In the genomic region with DNA sequence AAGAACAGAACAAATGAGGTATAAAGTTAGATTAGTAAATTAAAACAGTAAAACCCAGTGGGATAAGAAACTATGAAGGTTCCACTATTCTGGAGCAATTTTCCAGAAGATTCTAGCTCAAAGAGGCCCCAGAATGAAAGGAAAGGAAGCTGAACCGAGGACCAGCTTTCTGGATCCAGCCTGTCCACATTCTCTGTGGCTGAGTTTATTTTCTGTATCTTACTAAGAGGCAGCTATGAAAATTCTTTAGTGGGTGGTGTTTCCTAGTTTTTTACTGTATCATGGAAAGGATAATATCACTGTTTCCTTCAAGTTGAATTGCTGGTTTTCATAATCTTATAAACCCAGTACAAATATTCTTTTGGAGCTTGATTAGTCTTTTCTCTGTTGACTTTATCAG, we compare ENCODE assay signal across 20 cellular contexts. TPM values are rescaled to one million over a fixed set of nuclear protein-coding genes. Genes with fewer than 3 reads are reported as not detected.
DNase-seq lines count a peak whose midpoint lies in the region; ATAC-seq, FAIRE-seq and TF ChIP-seq lines count a peak whose summit lies in the region.
"Had no signal": no experiment of that assay in that cellular context is flagged by ENCODE, and none has a peak within 500 bp of the region (broad histone marks: within the 10 kb centered on the region; RNA-seq: fewer than 3 reads in every experiment).

No MANE protein-coding gene starts in this region.

- FAIRE-seq in bronchial epithelial cell (lab: Jason Lieb, UNC): no peak
- FAIRE-seq: A549, GM12891 had no signal

- no peaks in the 10 kb centered on the region for H3K36me3 ChIP-seq in bronchial epithelial cell (ENCODE audit: control insufficient read depth, insufficient read depth, low read length)
- H3K36me3 ChIP-seq in adrenal gland (replicated peaks in 1 of 2): no peaks in the 10 kb centered on the region

- H3K9me3 ChIP-seq in adrenal gland (replicated peaks in 1 of 3): no peaks in the 10 kb centered on the region
- H3K9me3 ChIP-seq: A549 had no signal

- peaks cover 16% of the 10 kb centered on the region for H3K36me3 Mint-ChIP-seq in stimulated activated naive CD8-positive, alpha-beta T cell treated with anti-CD3 and anti-CD28 coated beads, Interleukin-15, Interleukin-2, amounts not matched to agents 100 ng/mL and 50 ng/mL, for 24 hours (ENCODE audit: low read depth)
- no peaks in the 10 kb centered on the region for H3K36me3 Mint-ChIP-seq in mesothelial cell of epicardium

- no peak for DNase-seq in stimulated activated naive CD8-positive, alpha-beta T cell treated with anti-CD3 and anti-CD28 coated beads, Interleukin-15, amount 100 ng/mL, for 72 hours
- DNase-seq in bronchial epithelial cell (ENCODE audit: low read depth) (peak; percentile 39), mesothelial cell of epicardium (ENCODE audit: low spot score in 2 of 2, unreplicated experiment in 2 of 2) (no peak), NCI-H187 treated with DMSO at 0.1 percent for 48 hours (lab: John Stamatoyannopoulos, UW) (no peak), adrenal gland (no peak), GM13976 (ENCODE audit: low spot score) (no peak), GM10248 (ENCODE audit: extremely low spot score) (no peak)
- DNase-seq: C1 segment of cervical spinal cord, GDM1, NCI-H1417 treated with DMSO at 0.1 percent for 48 hours, NCI-H2029, NCI-H774, Right ventricle myocardium superior had no signal

- CTCF ChIA-PET in GM10248 (lab: Yijun Ruan, JAX): interaction anchor here (1.0 to 1.5 kb wide), 2 partner anchors 17 to 20 kb away, joined by 3 to 7 read pairs; no protein-coding TSS in a partner anchor

- POLR2A ChIA-PET in GM10248 (lab: Yijun Ruan, JAX): interaction anchor here (1.4 kb wide), 1 partner anchor 11 kb away, joined by 3 read pairs; no protein-coding TSS in a partner anchor

- TF ChIP-seq CTCF in bronchial epithelial cell (IDR thresholded peaks at IDR 0.05; ENCODE audit: insufficient read depth, low read length, severe bottlenecking) (no peak), mesothelial cell of epicardium (IDR thresholded peaks at IDR 0.05; ENCODE audit: unreplicated experiment) (no peak), adrenal gland (IDR thresholded peaks at IDR 0.05) (no peak), GM13976 (IDR thresholded peaks at IDR 0.05; ENCODE audit: borderline replicate concordance, control extremely low read depth, extremely low read depth, insufficient read depth, missing control alignments) (no peak), GM10248 (IDR thresholded peaks at IDR 0.05; ENCODE audit: control extremely low read depth, extremely low read depth, low read depth, missing control alignments) (no peak)

- H3K4me3 ChIP-seq in bronchial epithelial cell (ENCODE audit: low read depth, low read length) (no peak overlapping the region), adrenal gland (no peak overlapping the region)
- H3K4me3 ChIP-seq: A549, GM23338, K562 had no signal

- in situ Hi-C loops in GM13976 (cut with MboI; ENCODE audit: low sequenced_read_pairs, unreplicated experiment): no loop called here

- H3K27me3 ChIP-seq in bronchial epithelial cell (ENCODE audit: control insufficient read depth, insufficient read depth, low read length): no peaks in the 10 kb centered on the region
- no peaks in the 10 kb centered on the region for H3K27me3 ChIP-seq in adrenal gland

- no peak for ATAC-seq in stimulated activated naive CD8-positive, alpha-beta T cell treated with anti-CD3 and anti-CD28 coated beads, Interleukin-15, amount 100 ng/mL, for 72 hours
- ATAC-seq: A549, GM23338, HCT116, K562 had no signal

- H3K4me3 Mint-ChIP-seq in stimulated activated naive CD8-positive, alpha-beta T cell treated with anti-CD3 and anti-CD28 coated beads, Interleukin-15, Interleukin-2, amounts not matched to agents 100 ng/mL and 50 ng/mL, for 24 hours: no peak overlapping the region
- no peak overlapping the region for H3K4me3 Mint-ChIP-seq in stimulated activated naive CD8-positive, alpha-beta T cell treated with anti-CD3 and anti-CD28 coated beads, Interleukin-15, amount 100 ng/mL, for 72 hours
- H3K4me3 Mint-ChIP-seq in mesothelial cell of epicardium: no peak overlapping the region
- H3K4me3 Mint-ChIP-seq: GM23338 had no signal

- H3K4me1 Mint-ChIP-seq in stimulated activated naive CD8-positive, alpha-beta T cell treated with anti-CD3 and anti-CD28 coated beads, Interleukin-15, Interleukin-2, amounts not matched to agents 100 ng/mL and 50 ng/mL, for 24 hours (ENCODE audit: low read depth): peaks cover 48% of the 10 kb centered on the region
- peaks cover 36% of the 10 kb centered on the region for H3K4me1 Mint-ChIP-seq in stimulated activated naive CD8-positive, alpha-beta T cell treated with anti-CD3 and anti-CD28 coated beads, Interleukin-15, amount 100 ng/mL, for 72 hours
- peaks cover 16% of the 10 kb centered on the region for H3K4me1 Mint-ChIP-seq in mesothelial cell of epicardium
- H3K4me1 Mint-ChIP-seq: GM23338 had no signal

- peak overlapping the region; percentile 56 for H3K27ac Mint-ChIP-seq in stimulated activated naive CD8-positive, alpha-beta T cell treated with anti-CD3 and anti-CD28 coated beads, Interleukin-15, Interleukin-2, amounts not matched to agents 100 ng/mL and 50 ng/mL, for 24 hours
- no peak overlapping the region for H3K27ac Mint-ChIP-seq in stimulated activated naive CD8-positive, alpha-beta T cell treated with anti-CD3 and anti-CD28 coated beads, Interleukin-15, amount 100 ng/mL, for 72 hours
- peak overlapping the region; percentile 82 for H3K27ac Mint-ChIP-seq in mesothelial cell of epicardium
- H3K27ac Mint-ChIP-seq: GM23338 had no signal

- intact Hi-C loops in adrenal gland (cut with DNase I): no loop called here

- no peak for TF ChIP-seq POLR2A in adrenal gland (IDR thresholded peaks at IDR 0.05)

- H3K9me3 Mint-ChIP-seq in stimulated activated naive CD8-positive, alpha-beta T cell treated with anti-CD3 and anti-CD28 coated beads, Interleukin-15, Interleukin-2, amounts not matched to agents 100 ng/mL and 50 ng/mL, for 24 hours: no peaks in the 10 kb centered on the region
- H3K9me3 Mint-ChIP-seq in stimulated activated naive CD8-positive, alpha-beta T cell treated with anti-CD3 and anti-CD28 coated beads, Interleukin-15, amount 100 ng/mL, for 72 hours: no peaks in the 10 kb centered on the region
- H3K9me3 Mint-ChIP-seq in mesothelial cell of epicardium: peaks cover 1% of the 10 kb centered on the region
- H3K9me3 Mint-ChIP-seq: GM23338 had no signal

- H3K27ac ChIP-seq in adrenal gland: no peak overlapping the region
- H3K27ac ChIP-seq: A549 had no signal

- 44 to 59% (median 54%) methylated on average over 1 of the region's 1 CpG for WGBS in adrenal gland, 4 donors

- no peaks in the 10 kb centered on the region for H3K27me3 Mint-ChIP-seq in stimulated activated naive CD8-positive, alpha-beta T cell treated with anti-CD3 and anti-CD28 coated beads, Interleukin-15, Interleukin-2, amounts not matched to agents 100 ng/mL and 50 ng/mL, for 24 hours
- H3K27me3 Mint-ChIP-seq in stimulated activated naive CD8-positive, alpha-beta T cell treated with anti-CD3 and anti-CD28 coated beads, Interleukin-15, amount 100 ng/mL, for 72 hours: no peaks in the 10 kb centered on the region
- H3K27me3 Mint-ChIP-seq in mesothelial cell of epicardium (ENCODE audit: low read depth): no peaks in the 10 kb centered on the region

- no peaks in the 10 kb centered on the region for H3K4me1 ChIP-seq in adrenal gland (replicated peaks in 1 of 2)

RNA-seq across cellular contexts. Expression of a gene that starts 11.8 kb away (rescaled TPM):
- total RNA-seq in bronchial epithelial cell (31.3 and 58.0 TPM in 2 replicates), mesothelial cell of epicardium (2.5 to 2.9 TPM (median 2.7 TPM) in 3 replicates), adrenal gland (1 to 10 TPM in 7 of 8 donors, under 1 TPM in 1; 0.42 to 3.7 (median 1.9) TPM)
- 1 to 10 TPM in 1 of 3 donors, under 1 TPM in 2; 0.51 to 1.2 (median 0.88) TPM for polyA plus RNA-seq in adrenal gland
- total RNA-seq: GM23338, NCI-H460 had no signal
- polyA plus RNA-seq: GM23338 had no signal

Comparison
In these comparisons a context has a peak if more than half of its experiments do, and no peak if none do; other contexts are left out.
1. H3K27ac Mint-ChIP-seq: peak in stimulated activated naive CD8-positive, alpha-beta T cell treated with anti-CD3 and anti-CD28 coated beads, Interleukin-15, Interleukin-2, amounts not matched to agents 100 ng/mL and 50 ng/mL, for 24 hours (single experiment) and mesothelial cell of epicardium (single experiment); none in stimulated activated naive CD8-positive, alpha-beta T cell treated with anti-CD3 and anti-CD28 coated beads, Interleukin-15, amount 100 ng/mL, for 72 hours (0 of 2).